8 cellular contexts compared by ENCODE assay signal in genomic region chr10:48306265-48306869, GRCh38. TPM values are rescaled to one million over a fixed set of nuclear protein-coding genes. Genes with fewer than 3 reads are reported as not detected.
A peak's percentile ranks its signal among the peaks of the same experiment; 100 is the strongest.
DNase-seq lines count a peak whose midpoint lies in the region; ATAC-seq, FAIRE-seq and TF ChIP-seq lines count a peak whose summit lies in the region.

MAPK8 (plus strand) TSS chr10:48306677; CDS start chr10:48401661, 94,984 bp downstream.

- peak within 1 kb of the TSS; percentile 55 to 84 for H3K27ac Mint-ChIP-seq in T-cell
- peak within 1 kb of the TSS; percentile 89 for H3K27ac Mint-ChIP-seq in type B pancreatic cell

- no peaks in the 10 kb centered on the region for H3K27me3 ChIP-seq in heart left ventricle

- DNase-seq in GM12892 (ENCODE audit: insufficient read length) (peak; percentile 95), NCI-H1436 (lab: John Stamatoyannopoulos, UW) (peak; percentile 87), T-cell (peak; percentile 82 to 94 (median 89)), heart left ventricle (peak; percentile 93 to 97 (median 95)), posterior cingulate gyrus (peak; percentile 74 to 98 (median 83)), type B pancreatic cell (ENCODE audit: extremely low spot score, unreplicated experiment) (peak; percentile 93)

- H3K27ac ChIP-seq in adipose tissue (ENCODE audit: low read depth, low read length) (peak within 1 kb of the TSS; percentile 62), heart left ventricle (peak within 1 kb of the TSS; percentile 85 to 99 (median 97))

- no peaks in the 10 kb centered on the region for H3K36me3 ChIP-seq in heart left ventricle

- intact Hi-C loops in heart left ventricle (cut with DNase I) (loop anchor here in 1 of 10 donors (5.0 kb wide), 3 partner anchors 56 to 351 kb away; no protein-coding TSS in a partner anchor), posterior cingulate gyrus (cut with DNase I) (no loop called here)

- CTCF ChIA-PET in T-cell (lab: Charles Lee), result interaction anchor here in 1 of 2 donors (0.8 kb wide), 1 partner anchor 352 kb away, joined by 3 read pairs; no protein-coding TSS in a partner anchor

- H3K4me3 Mint-ChIP-seq in T-cell, result peak within 1 kb of the TSS; percentile 82 to 87 (median 83)
- H3K4me3 Mint-ChIP-seq in type B pancreatic cell, result peak within 1 kb of the TSS; percentile 94

- H3K27me3 Mint-ChIP-seq in T-cell (no peaks in the 10 kb centered on the region), type B pancreatic cell (peaks cover 25% of the 10 kb centered on the region)

- no peaks in the 10 kb centered on the region for H3K9me3 Mint-ChIP-seq in T-cell
- H3K9me3 Mint-ChIP-seq in type B pancreatic cell, result no peaks in the 10 kb centered on the region

- peak; percentile 98 for FAIRE-seq in GM12892 (lab: Jason Lieb, UNC)

- TF ChIP-seq CTCF in heart left ventricle (IDR thresholded peaks at IDR 0.05) (no peak), type B pancreatic cell (conservative IDR thresholded peaks at IDR 0.05) (no peak)

- H3K9me3 ChIP-seq in heart left ventricle, result no peaks in the 10 kb centered on the region

- peaks cover 32 to 37% (median 35%) of the 10 kb centered on the region in 3 donors for H3K4me1 Mint-ChIP-seq in T-cell
- H3K4me1 Mint-ChIP-seq in type B pancreatic cell (ENCODE audit: unreplicated experiment), result peaks cover 22% of the 10 kb centered on the region

- H3K4me1 ChIP-seq in heart left ventricle, result peaks cover 0 to 37% (median 21%) of the 10 kb centered on the region in 12 donors

- H3K4me3 ChIP-seq in heart left ventricle, result peak within 1 kb of the TSS; percentile 74 to 97 (median 88)

- peak; percentile 84 for TF ChIP-seq POLR2A in GM12892 (IDR thresholded peaks at IDR 0.05; ENCODE audit: low read depth, low read length)
- TF ChIP-seq POLR2A in heart left ventricle (IDR thresholded peaks at IDR 0.05), result peak; percentile 97 to 98

- POLR2A ChIA-PET in T-cell (lab: Charles Lee), result no interaction called here

- H3K36me3 Mint-ChIP-seq in T-cell, result no peaks in the 10 kb centered on the region
- H3K36me3 Mint-ChIP-seq in type B pancreatic cell, result peaks cover 13% of the 10 kb centered on the region

- WGBS in adipose tissue, 3 donors, result 1 to 2% (median 1%) methylated on average over 44 to 86 of the region's 86 CpGs
- WGBS in heart left ventricle, 4 donors, result 1 to 40% (median 5%) methylated on average over 3 to 86 of the region's 86 CpGs

- ATAC-seq in HG02840 (IDR thresholded peaks at IDR 0.05; ENCODE audit: low FRiP score, unreplicated experiment) (peak; percentile 85), T-cell (replicated peaks in 1 of 4) (peak; percentile 88 to 93 (median 88)), heart left ventricle (peak; percentile 93 to 97 (median 96))

RNA-seq across cellular contexts. Expression of gene MAPK8, which starts in this region (rescaled TPM):
- polyA plus RNA-seq in GM12892 (2012; ENCODE audit: missing spikeins), result 60.1 TPM
- total RNA-seq in T-cell (10 to 100 TPM; 35.7 to 49.7 (median 42.4) TPM), heart left ventricle (10 to 100 TPM; 22.8 to 36.8 (median 31.8) TPM), type B pancreatic cell (ENCODE audit: low replicate concordance) (38.9 and 48.4 TPM in 2 replicates)
- polyA plus RNA-seq in adipose tissue (10 to 100 TPM in 1 of 3 donors, 1 to 10 TPM in 2; 7.9 to 11.2 (median 8.3) TPM), heart left ventricle (10 to 100 TPM in 1 of 2 donors, 1 to 10 TPM in 1; 4.2 to 17.7 TPM)

Comparison
In these comparisons a context has a peak if more than half of its experiments do, and no peak if none do; other contexts are left out.
1. Peak in every context shown above with its lines: DNase-seq, ATAC-seq, H3K4me3 ChIP-seq and H3K27ac ChIP-seq.